1 cellular context compared by ENCODE assay signal in genomic region chr6:99282479-99283062, GRCh38.
TF ChIP-seq lines count a peak whose summit lies in the region.

No MANE protein-coding gene starts in this region.

TF ChIP-seq in GM23338, 12 proteins besides CTCF, POLR2A, EP300 and RAD21 (continued from another document):
- TF ChIP-seq ZNF462 (CRISPR knock-in tag; IDR thresholded peaks at IDR 0.05), result no peak
- TF ChIP-seq STAT1 (IDR thresholded peaks at IDR 0.05; ENCODE audit: unreplicated experiment), result no peak
- TF ChIP-seq ETS1 (IDR thresholded peaks at IDR 0.05), result no peak
- no peak for TF ChIP-seq EZH2 (IDR thresholded peaks at IDR 0.05; ENCODE audit: low read depth, unreplicated experiment)
